In the genomic region with DNA sequence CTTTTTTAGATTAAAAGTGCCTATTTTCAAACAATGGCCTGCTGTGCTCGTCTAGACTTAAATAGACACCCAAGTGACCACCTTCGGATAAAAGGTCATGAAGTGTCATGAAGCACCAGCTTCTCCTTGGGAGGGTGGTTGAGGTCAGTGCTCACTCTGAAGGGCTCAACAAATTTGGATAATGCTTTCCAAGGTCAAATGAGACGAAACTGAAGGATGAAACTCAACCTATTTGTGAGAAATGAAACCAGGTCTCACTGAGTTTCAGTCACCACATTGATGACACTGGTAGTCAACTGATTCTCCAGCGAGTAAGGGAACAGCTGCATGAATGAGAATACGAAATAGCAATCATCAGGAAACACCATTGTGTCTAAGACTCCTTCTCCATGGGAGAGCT, we compare ENCODE assay signal across 7 cellular contexts.
"Had no signal": no experiment of that assay in that cellular context is flagged by ENCODE, and none has a peak within 500 bp of the region (broad histone marks: within the 10 kb centered on the region; RNA-seq: fewer than 3 reads in every experiment).

No MANE protein-coding gene starts in this region.

- H3K4me2 ChIP-seq: GM23338 had no signal

- H2AFZ ChIP-seq: GM23338 had no signal

- H3K4me1 ChIP-seq: HAP-1 had no signal

- H3K9me3 Mint-ChIP-seq: GM23338, HFFc6 had no signal

- H3K4me3 ChIP-seq: GM23338, HAP-1, K562 had no signal

- H3K36me3 ChIP-seq: HAP-1 had no signal

- ATAC-seq: GM23338, HCT116, K562 had no signal

- H3K4me3 Mint-ChIP-seq: GM23338, HFFc6 had no signal

- DNase-seq: H7, HFFc6, IMR-90 had no signal

- H3K27ac Mint-ChIP-seq: GM23338, HFFc6 had no signal
